In genomic region chr9:38692707-38693106, GRCh38 we compare ENCODE assay signal across 34 cellular contexts. TPM values are rescaled to one million over a fixed set of nuclear protein-coding genes. Genes with fewer than 3 reads are reported as not detected.
"Had no signal": no experiment of that assay in that cellular context is flagged by ENCODE, and none has a peak within 500 bp of the region (broad histone marks: within the 10 kb centered on the region; RNA-seq: fewer than 3 reads in every experiment).

No MANE protein-coding gene starts in this region.

- DNase-seq: activated B cell treated with CpG ODN at 0.5 μM for 24 hours; activated CD4-positive, alpha-beta memory T cell treated with anti-CD3 and anti-CD28 coated beads for 36 hours; activated CD4-positive, alpha-beta T cell treated with anti-CD3 and anti-CD28 coated beads for 4 hours; activated CD4-positive, alpha-beta T cell treated with anti-CD3 and anti-CD28 coated beads, Interleukin-2, amount 10 ng/mL, durations not matched to agents 24 days and 14 days; activated CD4-positive, alpha-beta T cell treated with anti-CD3 and anti-CD28 coated beads, Interleukin-2, amount 50 U/mL, for 1 hour; activated CD4-positive, alpha-beta T cell treated with anti-CD3 and anti-CD28 coated beads, Interleukin-2, amount 50 U/mL, for 4 hours; activated CD4-positive, CD25-positive, alpha-beta regulatory T cell treated with anti-CD3 and anti-CD28 coated beads, Interleukin-2, amount 50 U/mL, for 72 hours; activated CD8-positive, alpha-beta memory T cell treated with anti-CD3 and anti-CD28 coated beads, Interleukin-2, amount 50 U/mL, for 4 hours; activated CD8-positive, alpha-beta T cell treated with anti-CD3 and anti-CD28 coated beads for 36 hours; activated effector memory CD4-positive, alpha-beta T cell treated with anti-CD3 and anti-CD28 coated beads, Interleukin-2, amount 50 U/mL, for 16 hours; activated gamma-delta T cell treated with Interleukin-2 at 50 U/mL for 16 hours; activated naive CD4-positive, alpha-beta T cell; activated naive CD4-positive, alpha-beta T cell treated with anti-CD3 and anti-CD28 coated beads for 36 hours; activated naive CD4-positive, alpha-beta T cell treated with anti-CD3 and anti-CD28 coated beads, Interleukin-2, amount 50 U/mL, for 16 hours; activated naive CD8-positive, alpha-beta T cell treated with anti-CD3 and anti-CD28 coated beads for 36 hours; activated T-cell treated with anti-CD3 and anti-CD28 coated beads for 4 hours; activated T-cell treated with anti-CD3 and anti-CD28 coated beads, Interleukin-2, amount 50 U/mL, for 1 hour; activated T-cell treated with anti-CD3 and anti-CD28 coated beads, Interleukin-2, amount 50 U/mL, for 4 hours; activated T-cell treated with anti-CD3 and anti-CD28 coated beads, Interleukin-2, amount 50 U/mL, for 72 hours; amygdala; anterior cingulate cortex; caudate nucleus; cerebellar nuclear complex; T-helper 2 cell; T-helper 9 cell had no signal

- H3K27ac ChIP-seq: ascending aorta, cardiac muscle cell, VCaP had no signal

- H3K4me1 ChIP-seq: ascending aorta had no signal

- H3K36me3 ChIP-seq: ascending aorta, cardiac muscle cell had no signal

- H3K4me3 ChIP-seq: ascending aorta, cardiac muscle cell had no signal

- H3K27me3 ChIP-seq: ascending aorta, cardiac muscle cell had no signal

- ATAC-seq: activated CD8-positive, alpha-beta T cell treated with anti-CD3 and anti-CD28 coated beads for 36 hours; activated naive CD4-positive, alpha-beta T cell treated with anti-CD3 and anti-CD28 coated beads, Interleukin-2, amount 50 U/mL, for 72 hours; activated T-cell treated with anti-CD3 and anti-CD28 coated beads, Interleukin-2, amount 50 U/mL, for 4 hours; activated T-cell treated with anti-CD3 and anti-CD28 coated beads, Interleukin-2, amount 50 U/mL, for 72 hours; activated T-helper 17 cell treated with anti-CD3 and anti-CD28 coated beads, Interleukin-2, amount 50 U/mL, for 72 hours had no signal

- H3K9me3 ChIP-seq: ascending aorta had no signal

RNA-seq across cellular contexts. Expression of gene FAM240B, which starts 27.2 kb away (rescaled TPM):
- total RNA-seq: activated B cell treated with CpG ODN at 0.5 μM for 24 hours; activated CD4-positive, alpha-beta memory T cell treated with anti-CD3 and anti-CD28 coated beads for 36 hours; activated CD4-positive, alpha-beta T cell treated with anti-CD3 and anti-CD28 coated beads, Interleukin-2, amount 10 ng/mL, durations not matched to agents 24 days and 14 days; activated CD8-positive, alpha-beta memory T cell treated with anti-CD3 and anti-CD28 coated beads for 36 hours; activated CD8-positive, alpha-beta T cell treated with anti-CD3 and anti-CD28 coated beads for 36 hours; activated naive CD4-positive, alpha-beta T cell treated with anti-CD3 and anti-CD28 coated beads for 36 hours; activated naive CD4-positive, alpha-beta T cell treated with anti-CD3 and anti-CD28 coated beads, Interleukin-2, amount 50 U/mL, for 72 hours; activated naive CD8-positive, alpha-beta T cell treated with anti-CD3 and anti-CD28 coated beads for 36 hours; activated T-cell treated with anti-CD3 and anti-CD28 coated beads, Interleukin-2, amount 50 U/mL, for 4 hours; activated T-cell treated with anti-CD3 and anti-CD28 coated beads, Interleukin-2, amount 50 U/mL, for 72 hours; activated T-helper 1 cell treated with anti-CD3 and anti-CD28 coated beads, Interleukin-12 subunit alpha, Interleukin-12 subunit beta, Interleukin-2, Interleukin-4 antibody, amounts not matched to agents 30 ng/mL and 10 ng/mL and 1 ng/mL, durations not matched to agents 14 hours and 24 hours and 36 hours; activated T-helper 17 cell treated with anti-CD3 and anti-CD28 coated beads, Interleukin-2, amount 50 U/mL, for 72 hours; ascending aorta; bronchial epithelial cell; cardiac muscle cell; chondrocyte had no signal
